1 cellular context compared by ENCODE assay signal in the genomic region with DNA sequence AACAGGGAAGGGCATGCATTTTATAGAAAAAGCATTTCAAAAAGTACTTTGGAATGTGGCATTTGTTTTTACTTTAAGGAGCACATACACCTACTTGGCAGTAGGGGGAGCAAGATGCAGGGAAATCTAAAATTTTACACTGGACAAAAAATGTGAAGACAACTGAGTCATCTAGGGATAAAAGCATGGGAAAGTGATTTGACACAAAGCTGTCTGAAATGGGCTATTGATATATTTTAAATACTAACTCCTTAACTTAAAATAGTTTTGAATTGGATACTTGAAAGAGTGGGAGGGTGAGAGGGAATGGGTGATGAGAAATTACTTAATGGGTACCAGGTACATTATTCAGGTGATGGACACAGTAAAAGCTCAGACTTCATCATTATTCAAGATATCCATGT.
TF ChIP-seq lines count a peak whose summit lies in the region.

No MANE protein-coding gene starts in this region.

TF ChIP-seq in GM23338, 12 proteins besides CTCF, POLR2A, EP300 and RAD21 (continued from another document):
- TF ChIP-seq, protein P1, sequence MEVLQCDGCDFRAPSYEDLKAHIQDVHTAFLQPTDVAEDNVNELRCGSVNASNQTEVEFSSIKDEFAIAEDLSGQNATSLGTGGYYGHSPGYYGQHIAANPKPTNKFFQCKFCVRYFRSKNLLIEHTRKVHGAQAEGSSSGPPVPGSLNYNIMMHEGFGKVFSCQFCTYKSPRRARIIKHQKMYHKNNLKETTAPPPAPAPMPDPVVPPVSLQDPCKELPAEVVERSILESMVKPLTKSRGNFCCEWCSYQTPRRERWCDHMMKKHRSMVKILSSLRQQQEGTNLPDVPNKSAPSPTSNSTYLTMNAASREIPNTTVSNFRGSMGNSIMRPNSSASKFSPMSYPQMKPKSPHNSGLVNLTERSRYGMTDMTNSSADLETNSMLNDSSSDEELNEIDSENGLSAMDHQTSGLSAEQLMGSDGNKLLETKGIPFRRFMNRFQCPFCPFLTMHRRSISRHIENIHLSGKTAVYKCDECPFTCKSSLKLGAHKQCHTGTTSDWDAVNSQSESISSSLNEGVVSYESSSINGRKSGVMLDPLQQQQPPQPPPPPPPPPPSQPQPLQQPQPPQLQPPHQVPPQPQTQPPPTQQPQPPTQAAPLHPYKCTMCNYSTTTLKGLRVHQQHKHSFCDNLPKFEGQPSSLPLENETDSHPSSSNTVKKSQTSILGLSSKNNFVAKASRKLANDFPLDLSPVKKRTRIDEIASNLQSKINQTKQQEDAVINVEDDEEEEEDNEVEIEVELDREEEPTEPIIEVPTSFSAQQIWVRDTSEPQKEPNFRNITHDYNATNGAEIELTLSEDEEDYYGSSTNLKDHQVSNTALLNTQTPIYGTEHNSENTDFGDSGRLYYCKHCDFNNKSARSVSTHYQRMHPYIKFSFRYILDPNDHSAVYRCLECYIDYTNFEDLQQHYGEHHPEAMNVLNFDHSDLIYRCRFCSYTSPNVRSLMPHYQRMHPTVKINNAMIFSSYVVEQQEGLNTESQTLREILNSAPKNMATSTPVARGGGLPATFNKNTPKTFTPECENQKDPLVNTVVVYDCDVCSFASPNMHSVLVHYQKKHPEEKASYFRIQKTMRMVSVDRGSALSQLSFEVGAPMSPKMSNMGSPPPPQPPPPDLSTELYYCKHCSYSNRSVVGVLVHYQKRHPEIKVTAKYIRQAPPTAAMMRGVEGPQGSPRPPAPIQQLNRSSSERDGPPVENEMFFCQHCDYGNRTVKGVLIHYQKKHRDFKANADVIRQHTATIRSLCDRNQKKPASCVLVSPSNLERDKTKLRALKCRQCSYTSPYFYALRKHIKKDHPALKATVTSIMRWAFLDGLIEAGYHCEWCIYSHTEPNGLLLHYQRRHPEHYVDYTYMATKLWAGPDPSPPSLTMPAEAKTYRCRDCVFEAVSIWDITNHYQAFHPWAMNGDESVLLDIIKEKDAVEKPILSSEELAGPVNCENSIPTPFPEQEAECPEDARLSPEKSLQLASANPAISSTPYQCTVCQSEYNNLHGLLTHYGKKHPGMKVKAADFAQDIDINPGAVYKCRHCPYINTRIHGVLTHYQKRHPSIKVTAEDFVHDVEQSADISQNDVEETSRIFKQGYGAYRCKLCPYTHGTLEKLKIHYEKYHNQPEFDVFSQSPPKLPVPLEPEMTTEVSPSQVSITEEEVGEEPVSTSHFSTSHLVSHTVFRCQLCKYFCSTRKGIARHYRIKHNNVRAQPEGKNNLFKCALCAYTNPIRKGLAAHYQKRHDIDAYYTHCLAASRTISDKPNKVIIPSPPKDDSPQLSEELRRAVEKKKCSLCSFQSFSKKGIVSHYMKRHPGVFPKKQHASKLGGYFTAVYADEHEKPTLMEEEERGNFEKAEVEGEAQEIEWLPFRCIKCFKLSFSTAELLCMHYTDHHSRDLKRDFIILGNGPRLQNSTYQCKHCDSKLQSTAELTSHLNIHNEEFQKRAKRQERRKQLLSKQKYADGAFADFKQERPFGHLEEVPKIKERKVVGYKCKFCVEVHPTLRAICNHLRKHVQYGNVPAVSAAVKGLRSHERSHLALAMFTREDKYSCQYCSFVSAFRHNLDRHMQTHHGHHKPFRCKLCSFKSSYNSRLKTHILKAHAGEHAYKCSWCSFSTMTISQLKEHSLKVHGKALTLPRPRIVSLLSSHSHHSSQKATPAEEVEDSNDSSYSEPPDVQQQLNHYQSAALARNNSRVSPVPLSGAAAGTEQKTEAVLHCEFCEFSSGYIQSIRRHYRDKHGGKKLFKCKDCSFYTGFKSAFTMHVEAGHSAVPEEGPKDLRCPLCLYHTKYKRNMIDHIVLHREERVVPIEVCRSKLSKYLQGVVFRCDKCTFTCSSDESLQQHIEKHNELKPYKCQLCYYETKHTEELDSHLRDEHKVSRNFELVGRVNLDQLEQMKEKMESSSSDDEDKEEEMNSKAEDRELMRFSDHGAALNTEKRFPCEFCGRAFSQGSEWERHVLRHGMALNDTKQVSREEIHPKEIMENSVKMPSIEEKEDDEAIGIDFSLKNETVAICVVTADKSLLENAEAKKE (CRISPR knock-in tag; IDR thresholded peaks at IDR 0.05): no peak
- TF ChIP-seq, protein P2, sequence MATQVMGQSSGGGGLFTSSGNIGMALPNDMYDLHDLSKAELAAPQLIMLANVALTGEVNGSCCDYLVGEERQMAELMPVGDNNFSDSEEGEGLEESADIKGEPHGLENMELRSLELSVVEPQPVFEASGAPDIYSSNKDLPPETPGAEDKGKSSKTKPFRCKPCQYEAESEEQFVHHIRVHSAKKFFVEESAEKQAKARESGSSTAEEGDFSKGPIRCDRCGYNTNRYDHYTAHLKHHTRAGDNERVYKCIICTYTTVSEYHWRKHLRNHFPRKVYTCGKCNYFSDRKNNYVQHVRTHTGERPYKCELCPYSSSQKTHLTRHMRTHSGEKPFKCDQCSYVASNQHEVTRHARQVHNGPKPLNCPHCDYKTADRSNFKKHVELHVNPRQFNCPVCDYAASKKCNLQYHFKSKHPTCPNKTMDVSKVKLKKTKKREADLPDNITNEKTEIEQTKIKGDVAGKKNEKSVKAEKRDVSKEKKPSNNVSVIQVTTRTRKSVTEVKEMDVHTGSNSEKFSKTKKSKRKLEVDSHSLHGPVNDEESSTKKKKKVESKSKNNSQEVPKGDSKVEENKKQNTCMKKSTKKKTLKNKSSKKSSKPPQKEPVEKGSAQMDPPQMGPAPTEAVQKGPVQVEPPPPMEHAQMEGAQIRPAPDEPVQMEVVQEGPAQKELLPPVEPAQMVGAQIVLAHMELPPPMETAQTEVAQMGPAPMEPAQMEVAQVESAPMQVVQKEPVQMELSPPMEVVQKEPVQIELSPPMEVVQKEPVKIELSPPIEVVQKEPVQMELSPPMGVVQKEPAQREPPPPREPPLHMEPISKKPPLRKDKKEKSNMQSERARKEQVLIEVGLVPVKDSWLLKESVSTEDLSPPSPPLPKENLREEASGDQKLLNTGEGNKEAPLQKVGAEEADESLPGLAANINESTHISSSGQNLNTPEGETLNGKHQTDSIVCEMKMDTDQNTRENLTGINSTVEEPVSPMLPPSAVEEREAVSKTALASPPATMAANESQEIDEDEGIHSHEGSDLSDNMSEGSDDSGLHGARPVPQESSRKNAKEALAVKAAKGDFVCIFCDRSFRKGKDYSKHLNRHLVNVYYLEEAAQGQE (IDR thresholded peaks at IDR 0.05; ENCODE audit: unreplicated experiment): no peak
